In the genomic region with DNA sequence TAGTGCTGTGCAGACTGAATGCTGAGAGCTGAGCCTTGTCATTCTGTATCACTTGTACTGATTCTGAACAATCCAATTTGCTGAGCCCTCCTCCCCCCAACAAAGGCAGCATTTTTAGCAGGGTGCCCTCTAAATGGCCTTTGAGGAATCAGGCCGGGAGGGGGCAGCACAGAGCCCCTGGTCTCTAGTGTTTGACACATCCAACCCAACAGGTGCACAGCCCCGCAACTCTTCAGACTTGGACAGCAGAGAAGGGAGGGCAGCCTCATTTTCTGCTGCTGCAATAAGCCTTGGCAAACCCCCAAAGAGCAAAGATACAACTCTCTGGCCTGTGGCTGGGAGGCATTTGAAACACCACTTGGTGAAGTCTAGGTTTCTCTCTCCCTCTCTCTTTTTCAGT, we compare ENCODE assay signal across 8 cellular contexts. TPM values are rescaled to one million over a fixed set of nuclear protein-coding genes. Genes with fewer than 3 reads are reported as not detected.
DNase-seq lines count a peak whose midpoint lies in the region; FAIRE-seq and TF ChIP-seq lines count a peak whose summit lies in the region.

No MANE protein-coding gene starts in this region.

- no peaks in the 10 kb centered on the region for H3K36me3 ChIP-seq in adrenal gland (replicated peaks in 1 of 2)
- no peaks in the 10 kb centered on the region for H3K36me3 ChIP-seq in keratinocyte (ENCODE audit: control insufficient read depth in 2 of 2, extremely low read depth in 1 of 2, insufficient read depth in 2 of 2, low read length in 2 of 2)

- H3K4me1 ChIP-seq in adrenal gland (replicated peaks in 1 of 2) (no peaks in the 10 kb centered on the region), keratinocyte (ENCODE audit: control insufficient read depth, extremely low read depth, insufficient read depth, low read length) (no peaks in the 10 kb centered on the region)

- TF ChIP-seq CTCF in HFF-Myc (IDR thresholded peaks at IDR 0.05; ENCODE audit: low read depth, low read length, missing control alignments) = peak; percentile 61
- TF ChIP-seq CTCF in adrenal gland (IDR thresholded peaks at IDR 0.05) = peak in 4 of 6 experiments; percentile 11 to 41 (median 38)
- peak; percentile 39 to 54 (median 41) for TF ChIP-seq CTCF in keratinocyte (optimal IDR thresholded peaks at IDR 0.05 in 1 of 3, IDR thresholded peaks at IDR 0.05 in 1 of 3, conservative IDR thresholded peaks at IDR 0.05 in 1 of 3; ENCODE audit: extremely low read depth in 1 of 3, insufficient read depth in 2 of 3, low read length in 3 of 3)
- no peak for TF ChIP-seq CTCF in RWPE1 (conservative IDR thresholded peaks at IDR 0.05; ENCODE audit: low read depth)

- H3K9me1 ChIP-seq in keratinocyte (ENCODE audit: control insufficient read depth, extremely low read depth, insufficient read depth, low read length) = no peaks in the 10 kb centered on the region

- no peaks in the 10 kb centered on the region for H3K79me2 ChIP-seq in keratinocyte (ENCODE audit: control insufficient read depth, insufficient read depth, low read length)

- dilution Hi-C loops in keratinocyte (cut with MboI; ENCODE audit: extremely low pct_ligation_motif_present, low sequenced_read_pairs) = no loop called here

- peak; percentile 2 for DNase-seq in G401 (ENCODE audit: low spot score)
- DNase-seq in HFF-Myc (ENCODE audit: extremely low read depth, low read depth) = no peak
- peak; percentile 82 for DNase-seq in RPMI8226
- DNase-seq in adrenal gland = peak; percentile 22 to 70 (median 40)
- DNase-seq in keratinocyte (ENCODE audit: low read depth, low spot score) = no peak
- DNase-seq in stimulated activated CD4-positive, alpha-beta T cell treated with anti-CD3 and anti-CD28 coated beads, TNF-alpha, amount 100 ng/mL, for 48 hours (ENCODE audit: low read depth in 3 of 3) = peak in 2 of 3 donors; percentile 10 to 31
- no peak for DNase-seq in NK-92 (lab: John Stamatoyannopoulos, UW; ENCODE audit: unreplicated experiment)
- no peak for DNase-seq in RWPE1 (ENCODE audit: low spot score)

- intact Hi-C loops in adrenal gland (cut with DNase I) = loop anchor here in 1 of 2 donors (5.0 kb wide), 1 partner anchor 112 kb away; no protein-coding TSS in a partner anchor

- H3K9me3 ChIP-seq in adrenal gland (replicated peaks in 1 of 3) = no peaks in the 10 kb centered on the region
- no peaks in the 10 kb centered on the region for H3K9me3 ChIP-seq in keratinocyte (ENCODE audit: control insufficient read depth, low read depth, low read length)

- CTCF ChIA-PET in RWPE1 (lab: Yijun Ruan, JAX) = no interaction called here

- FAIRE-seq in keratinocyte (lab: Jason Lieb, UNC) = no peak

- no peak overlapping the region for H2AFZ ChIP-seq in keratinocyte (ENCODE audit: control insufficient read depth, low read length)

- H3K27ac ChIP-seq in adrenal gland (no peak overlapping the region), keratinocyte (ENCODE audit: control insufficient read depth, insufficient read depth, low read length) (no peak overlapping the region), RWPE1 (no peak overlapping the region)

- in situ Hi-C loops in G401 (cut with HindIII; ENCODE audit: low sequenced_read_pairs) = no loop called here

- H3K27me3 ChIP-seq in adrenal gland (no peaks in the 10 kb centered on the region), keratinocyte (ENCODE audit: control insufficient read depth, extremely low read depth, insufficient read depth, low read length) (no peaks in the 10 kb centered on the region)

- H4K20me1 ChIP-seq in keratinocyte (ENCODE audit: control insufficient read depth, extremely low read depth, insufficient read depth, low read length) = no peaks in the 10 kb centered on the region

- no peak for TF ChIP-seq POLR2A in adrenal gland (IDR thresholded peaks at IDR 0.05)

- POLR2A ChIA-PET in RWPE1 (lab: Yijun Ruan, JAX; ENCODE audit: low non-redundant PET) = no interaction called here

- H3K4me3 ChIP-seq in HFF-Myc (replicated peaks; ENCODE audit: low read depth, low read length) (no peak overlapping the region), adrenal gland (no peak overlapping the region), keratinocyte (ENCODE audit: control insufficient read depth in 2 of 3, extremely low read depth in 1 of 3, insufficient read depth in 2 of 3, low read depth in 1 of 3, low read length in 3 of 3) (no peak overlapping the region)

- no peak overlapping the region for H3K4me2 ChIP-seq in keratinocyte (ENCODE audit: control insufficient read depth, extremely low read depth, insufficient read depth, low read depth, low read length)

- H3K9ac ChIP-seq in keratinocyte (ENCODE audit: control insufficient read depth, extremely low read depth, insufficient read depth, low read length) = no peak overlapping the region

- 7 to 41% (median 27%) methylated on average over 2 of the region's 2 CpGs; no CpG with 5 or more reads in 1 of the 4 donors for WGBS in adrenal gland, 4 donors

RNA-seq across cellular contexts. Expression of a gene that starts 3.4 kb away (rescaled TPM):
- total RNA-seq in G401 (2014; rRNA removed; shearing (Covaris generic)) = not detected in 2 replicates
- total RNA-seq in adrenal gland = not detected
- polyA plus RNA-seq in adrenal gland (not detected), keratinocyte (not detected in 3 replicates)
- polyA plus RNA-seq in keratinocyte (2011; ENCODE audit: low read depth) = not detected
- not detected in 2 replicates for polyA plus RNA-seq in keratinocyte (2011; cell fraction: cytosol; rRNA removed)
- polyA plus RNA-seq in keratinocyte (2011; cell fraction: nucleus; rRNA removed) = not detected in 2 replicates
- polyA plus RNA-seq in keratinocyte (2012; ENCODE audit: low replicate concordance) = not detected in 2 replicates
- not detected in 3 replicates for polyA minus RNA-seq in keratinocyte
- polyA minus RNA-seq in keratinocyte (2011; cell fraction: cytosol; rRNA and poly(A)+ RNA removed) = not detected
- polyA minus RNA-seq in keratinocyte (2011; cell fraction: nucleus; rRNA and poly(A)+ RNA removed) = not detected in 2 replicates

RNA-seq across cellular contexts. Expression of a gene that starts 54.1 kb away (rescaled TPM):
- not detected in 2 replicates for total RNA-seq in G401 (2014; rRNA removed; shearing (Covaris generic))
- 1 to 10 TPM in 4 of 8 donors, under 1 TPM in 4; 0.09 to 3.1 (median 0.71) TPM for total RNA-seq in adrenal gland
- polyA plus RNA-seq in adrenal gland (1 to 10 TPM in 2 of 3 donors, under 1 TPM in 1; 0.91 to 2.3 (median 1.0) TPM), keratinocyte (0.02 to 0.03 TPM in 2 of 3 replicates, not detected in the other)
- 1.2 TPM for polyA plus RNA-seq in keratinocyte (2011; ENCODE audit: low read depth)
- not detected in 2 replicates for polyA plus RNA-seq in keratinocyte (2011; cell fraction: cytosol; rRNA removed)
- 0.05 TPM in 1 of 2 replicates, not detected in the other for polyA plus RNA-seq in keratinocyte (2011; cell fraction: nucleus; rRNA removed)
- 1.6 TPM in 1 of 2 replicates, not detected in the other for polyA plus RNA-seq in keratinocyte (2012; ENCODE audit: low replicate concordance)
- 0.06 to 0.07 TPM in 2 of 3 replicates, not detected in the other for polyA minus RNA-seq in keratinocyte
- polyA minus RNA-seq in keratinocyte (2011; cell fraction: cytosol; rRNA and poly(A)+ RNA removed) = not detected
- polyA minus RNA-seq in keratinocyte (2011; cell fraction: nucleus; rRNA and poly(A)+ RNA removed) = 0.11 TPM in 1 of 2 replicates, not detected in the other

Comparison
In these comparisons a context has a peak if more than half of its experiments do, and no peak if none do; other contexts are left out.
1. DNase-seq: peak in G401 (single experiment), RPMI8226 (single experiment), adrenal gland (7 of 7) and stimulated activated CD4-positive, alpha-beta T cell treated with anti-CD3 and anti-CD28 coated beads, TNF-alpha, amount 100 ng/mL, for 48 hours (2 of 3); none in HFF-Myc (single experiment), keratinocyte (single experiment), NK-92 (single experiment) and RWPE1 (single experiment).